10 cellular contexts compared by ENCODE assay signal in the genomic region with DNA sequence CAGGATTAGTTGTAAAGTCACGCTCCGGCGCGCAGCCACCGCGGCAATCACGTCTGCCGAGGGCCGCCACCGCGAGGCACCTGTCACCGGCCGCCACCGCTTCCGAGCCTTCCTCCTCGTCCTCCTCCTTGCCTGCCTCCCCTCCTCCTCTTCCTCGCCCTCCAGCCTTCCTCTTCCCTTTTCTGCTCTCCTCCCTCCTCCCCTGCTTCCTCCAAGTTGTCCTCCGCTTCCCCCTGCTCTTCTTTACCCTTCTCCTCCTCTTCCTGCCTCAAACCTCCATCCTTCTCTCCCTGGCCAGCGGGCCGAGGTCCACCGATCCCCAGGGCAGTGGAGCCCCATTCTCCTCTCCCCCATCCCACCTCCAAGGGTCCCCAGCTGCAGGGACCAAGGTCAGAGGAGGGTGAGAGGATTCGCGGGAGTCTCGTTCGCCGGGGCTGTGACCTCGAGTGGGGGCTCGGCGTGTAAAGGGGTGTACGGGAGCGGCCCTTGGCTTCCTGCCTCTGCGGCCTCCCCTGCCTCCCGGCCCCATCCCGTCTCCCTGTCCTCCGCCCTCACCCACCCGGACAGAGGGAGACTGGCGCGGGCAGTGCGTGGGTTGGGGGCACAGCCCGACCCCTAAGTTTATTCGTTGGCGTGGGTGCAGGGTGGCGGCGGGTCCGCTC.
DNase-seq lines count a peak whose midpoint lies in the region; ATAC-seq, FAIRE-seq and TF ChIP-seq lines count a peak whose summit lies in the region.
"Had no signal": no experiment of that assay in that cellular context is flagged by ENCODE, and none has a peak within 500 bp of the region (broad histone marks: within the 10 kb centered on the region; RNA-seq: fewer than 3 reads in every experiment).

No MANE protein-coding gene starts in this region.

- peaks cover 23% of the 10 kb centered on the region for H3K4me1 Mint-ChIP-seq in activated naive CD4-positive, alpha-beta T cell treated with anti-CD3 and anti-CD28 coated beads, Interleukin-2, amount 50 U/mL, for 24 hours
- peaks cover 20% of the 10 kb centered on the region for H3K4me1 Mint-ChIP-seq in memory B cell

- H3K27ac Mint-ChIP-seq in activated naive CD4-positive, alpha-beta T cell treated with anti-CD3 and anti-CD28 coated beads, Interleukin-2, amount 50 U/mL, for 24 hours: no peak overlapping the region
- no peak overlapping the region for H3K27ac Mint-ChIP-seq in memory B cell

- peak overlapping the region in 3 of 59 donors; percentile 10 to 19 (median 12) for H3K4me3 ChIP-seq in dorsolateral prefrontal cortex

- FAIRE-seq in urothelium cell line (lab: Jason Lieb, UNC): peak; percentile 27
- FAIRE-seq: D721Med had no signal

- DNase-seq in stimulated activated CD4-positive, alpha-beta T cell treated with anti-CD3 and anti-CD28 coated beads, Interleukin-15, amount 100 ng/mL, for 24 hours: peak; percentile 30
- no peak for DNase-seq in stimulated activated CD4-positive, alpha-beta T cell treated with anti-CD3 and anti-CD28 coated beads, Interleukin-12 subunit alpha, Interleukin-12 subunit beta, amount 100 ng/mL, for 4 hours
- DNase-seq in memory B cell (ENCODE audit: low spot score in 2 of 2): no peak
- peak; percentile 52 for DNase-seq in urothelium cell line (ENCODE audit: low spot score)
- no peak for DNase-seq in NCI-H1930 (lab: John Stamatoyannopoulos, UW)
- no peak for DNase-seq in dorsolateral prefrontal cortex
- DNase-seq in NCI-H446 treated with DMSO at 0.1 percent for 48 hours (lab: John Stamatoyannopoulos, UW): no peak
- DNase-seq: Kasumi-1 had no signal

- no peaks in the 10 kb centered on the region for H3K9me3 Mint-ChIP-seq in activated naive CD4-positive, alpha-beta T cell treated with anti-CD3 and anti-CD28 coated beads, Interleukin-2, amount 50 U/mL, for 24 hours
- peaks cover 3% of the 10 kb centered on the region for H3K9me3 Mint-ChIP-seq in memory B cell

- ATAC-seq in memory B cell (ENCODE audit: low read depth): no peak

- H3K27me3 Mint-ChIP-seq in activated naive CD4-positive, alpha-beta T cell treated with anti-CD3 and anti-CD28 coated beads, Interleukin-2, amount 50 U/mL, for 24 hours: peaks cover 55% of the 10 kb centered on the region
- peaks cover 53% of the 10 kb centered on the region for H3K27me3 Mint-ChIP-seq in memory B cell

- no peaks in the 10 kb centered on the region for H3K36me3 Mint-ChIP-seq in activated naive CD4-positive, alpha-beta T cell treated with anti-CD3 and anti-CD28 coated beads, Interleukin-2, amount 50 U/mL, for 24 hours
- H3K36me3 Mint-ChIP-seq in memory B cell: peaks cover 6% of the 10 kb centered on the region

- H3K27me3 ChIP-seq in dorsolateral prefrontal cortex: peaks cover 16 to 91% (median 88%) of the 10 kb centered on the region in 45 donors

- intact Hi-C loops in dorsolateral prefrontal cortex (cut with DNase I): no loop called here

- peak overlapping the region; percentile 88 for H3K4me3 Mint-ChIP-seq in activated naive CD4-positive, alpha-beta T cell treated with anti-CD3 and anti-CD28 coated beads, Interleukin-2, amount 50 U/mL, for 24 hours
- peak overlapping the region; percentile 82 for H3K4me3 Mint-ChIP-seq in memory B cell

- TF ChIP-seq CTCF in dorsolateral prefrontal cortex (IDR thresholded peaks at IDR 0.05 in 54 of 56, conservative IDR thresholded peaks at IDR 0.05 in 2 of 56; ENCODE audit: low read depth in 1 of 56, partially characterized antibody in 56 of 56): no peak

- no peak overlapping the region for H3K27ac ChIP-seq in dorsolateral prefrontal cortex

Comparison
In these comparisons a context has a peak if more than half of its experiments do, and no peak if none do; other contexts are left out.
1. DNase-seq: peak in stimulated activated CD4-positive, alpha-beta T cell treated with anti-CD3 and anti-CD28 coated beads, Interleukin-15, amount 100 ng/mL, for 24 hours (single experiment) and urothelium cell line (single experiment); none in stimulated activated CD4-positive, alpha-beta T cell treated with anti-CD3 and anti-CD28 coated beads, Interleukin-12 subunit alpha, Interleukin-12 subunit beta, amount 100 ng/mL, for 4 hours (single experiment), memory B cell (0 of 2), NCI-H1930 (0 of 2), dorsolateral prefrontal cortex (0 of 10) and NCI-H446 treated with DMSO at 0.1 percent for 48 hours (single experiment).